Comparison of ENCODE assay signal across 8 cellular contexts in the genomic region with DNA sequence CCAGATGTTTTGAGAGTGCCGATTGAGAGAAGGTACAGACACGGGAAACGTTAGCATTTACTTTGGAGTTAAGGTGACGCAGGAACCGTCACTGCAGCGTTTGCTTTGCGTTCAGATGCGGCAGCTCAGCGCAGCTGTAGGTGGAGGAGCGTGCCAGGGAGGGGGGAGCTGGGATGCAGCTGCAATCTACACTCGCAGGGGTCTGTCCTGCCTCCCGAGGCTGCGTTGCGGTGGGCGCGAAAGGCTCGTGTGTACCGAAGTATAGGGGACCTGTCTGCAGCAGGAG. TPM values are rescaled to one million over a fixed set of nuclear protein-coding genes. Genes with fewer than 3 reads are reported as not detected.
DNase-seq lines count a peak whose midpoint lies in the region; ATAC-seq and TF ChIP-seq lines count a peak whose summit lies in the region.

No MANE protein-coding gene starts in this region.

- peak overlapping the region; percentile 84 for H3K4me3 Mint-ChIP-seq in activated naive CD4-positive, alpha-beta T cell treated with anti-CD3 and anti-CD28 coated beads, Interleukin-2, amount 10 ng/mL, durations not matched to agents 7 days and 5 days

- WGBS in heart left ventricle, 4 donors: 0 to 1% (median 0%) methylated on average over 17 to 18 of the region's 18 CpGs
- 0 to 1% (median 0%) methylated on average over 17 to 18 of the region's 18 CpGs for WGBS in psoas muscle, 3 donors

- ATAC-seq in GM18520 (IDR thresholded peaks at IDR 0.05; ENCODE audit: unreplicated experiment): peak; percentile 8
- peak; percentile 29 for ATAC-seq in HG03045 (IDR thresholded peaks at IDR 0.05; ENCODE audit: unreplicated experiment)
- peak; percentile 16 to 43 (median 34) for ATAC-seq in heart left ventricle
- ATAC-seq in psoas muscle: peak; percentile 42 to 57 (median 47)

- H3K9me3 Mint-ChIP-seq in activated naive CD4-positive, alpha-beta T cell treated with anti-CD3 and anti-CD28 coated beads, Interleukin-2, amount 10 ng/mL, durations not matched to agents 7 days and 5 days: no peaks in the 10 kb centered on the region

- H3K27me3 Mint-ChIP-seq in activated naive CD4-positive, alpha-beta T cell treated with anti-CD3 and anti-CD28 coated beads, Interleukin-2, amount 10 ng/mL, durations not matched to agents 7 days and 5 days: peaks cover 14% of the 10 kb centered on the region

- intact Hi-C loops in heart left ventricle (cut with DNase I) (loop anchor here in 5 of 10 donors (2.0 to 5.0 kb wide), 2 partner anchors 36 to 37 kb away; no protein-coding TSS in a partner anchor), psoas muscle (cut with DNase I) (loop anchor here in 1 of 2 donors (2.0 kb wide), 1 partner anchor 36 kb away; no protein-coding TSS in a partner anchor)

- H3K27me3 ChIP-seq in heart left ventricle (no peaks in the 10 kb centered on the region), psoas muscle (ENCODE audit: insufficient read depth in 3 of 3, low read length in 2 of 3) (no peaks in the 10 kb centered on the region)

- TF ChIP-seq CTCF in AG10803 (conservative IDR thresholded peaks at IDR 0.05; ENCODE audit: low read length) (no peak), heart left ventricle (IDR thresholded peaks at IDR 0.05) (no peak), psoas muscle (IDR thresholded peaks at IDR 0.05) (no peak)

- peak overlapping the region; percentile 91 for H3K27ac Mint-ChIP-seq in activated naive CD4-positive, alpha-beta T cell treated with anti-CD3 and anti-CD28 coated beads, Interleukin-2, amount 10 ng/mL, durations not matched to agents 7 days and 5 days

- H3K9me3 ChIP-seq in heart left ventricle: peaks cover 0 to 7% (median 0%) of the 10 kb centered on the region in 12 donors
- no peaks in the 10 kb centered on the region for H3K9me3 ChIP-seq in psoas muscle

- CTCF ChIA-PET in activated naive CD4-positive, alpha-beta T cell treated with anti-CD3 and anti-CD28 coated beads, Interleukin-2, amount 10 ng/mL, durations not matched to agents 7 days and 5 days (lab: Charles Lee): interaction anchor here (0.7 to 1.2 kb wide), 3 partner anchors 10 to 52 kb away, joined by 3 to 4 read pairs (median 3); no protein-coding TSS in a partner anchor

- H3K4me1 ChIP-seq in heart left ventricle (peaks cover 7 to 62% (median 37%) of the 10 kb centered on the region in 12 donors), psoas muscle (peaks cover 51% of the 10 kb centered on the region)

- peaks cover 2% of the 10 kb centered on the region for H3K36me3 Mint-ChIP-seq in activated naive CD4-positive, alpha-beta T cell treated with anti-CD3 and anti-CD28 coated beads, Interleukin-2, amount 10 ng/mL, durations not matched to agents 7 days and 5 days

- no peaks in the 10 kb centered on the region for H3K36me3 ChIP-seq in heart left ventricle
- H3K36me3 ChIP-seq in psoas muscle (ENCODE audit: insufficient read depth in 1 of 2, low read depth in 1 of 2): no peaks in the 10 kb centered on the region

- H3K4me3 ChIP-seq in AG10803 (ENCODE audit: low read length): peak overlapping the region; percentile 84
- peak overlapping the region; percentile 68 to 98 (median 86) for H3K4me3 ChIP-seq in heart left ventricle
- H3K4me3 ChIP-seq in psoas muscle: peak overlapping the region; percentile 92

- peaks cover 35% of the 10 kb centered on the region for H3K4me1 Mint-ChIP-seq in activated naive CD4-positive, alpha-beta T cell treated with anti-CD3 and anti-CD28 coated beads, Interleukin-2, amount 10 ng/mL, durations not matched to agents 7 days and 5 days

- DNase-seq in AG10803 (ENCODE audit: low read depth) (peak; percentile 29), NCI-H526 treated with DMSO at 0.1 percent for 48 hours (lab: John Stamatoyannopoulos, UW) (peak; percentile 95), heart left ventricle (peak in 1 of 5 donors; percentile 37), psoas muscle (no peak), GOT3 (lab: John Stamatoyannopoulos, UW) (no peak)
- DNase-seq in activated naive CD4-positive, alpha-beta T cell treated with anti-CD3 and anti-CD28 coated beads, Interleukin-2, amount 10 ng/mL, durations not matched to agents 7 days and 5 days: peak; percentile 78

- no peak for TF ChIP-seq POLR2A in heart left ventricle (IDR thresholded peaks at IDR 0.05)

- H3K27ac ChIP-seq in heart left ventricle (peak overlapping the region; percentile 95 to 99 (median 96)), psoas muscle (peak overlapping the region; percentile 99)

RNA-seq across cellular contexts. Expression of gene FYTTD1, which starts 0.4 kb away (rescaled TPM):
- total RNA-seq in heart left ventricle (10 to 100 TPM; 49.1 to 93.6 (median 76.3) TPM), psoas muscle (100 to 1,000 TPM; 143 to 232 (median 157) TPM)
- polyA plus RNA-seq in heart left ventricle (10 to 100 TPM; 19.0 to 44.9 TPM), psoas muscle (100 to 1,000 TPM in 1 of 3 donors, 10 to 100 TPM in 2; 15.2 to 108 (median 48.6) TPM)

RNA-seq across cellular contexts. Expression of gene RUBCN, which starts 12.6 kb away (rescaled TPM):
- total RNA-seq in heart left ventricle (10 to 100 TPM; 22.9 to 53.4 (median 36.9) TPM), psoas muscle (10 to 100 TPM; 21.9 to 29.1 (median 27.6) TPM)
- polyA plus RNA-seq in heart left ventricle (10 to 100 TPM; 14.9 to 38.5 TPM), psoas muscle (10 to 100 TPM in 1 of 3 donors, 1 to 10 TPM in 2; 5.0 to 12.9 (median 6.1) TPM)

RNA-seq across cellular contexts. Expression of gene LRCH3, which starts 41.8 kb away (rescaled TPM):
- total RNA-seq in heart left ventricle (10 to 100 TPM; 17.9 to 40.3 (median 28.6) TPM), psoas muscle (10 to 100 TPM; 16.9 to 29.5 (median 25.0) TPM)
- polyA plus RNA-seq in heart left ventricle (10 to 100 TPM; 11.1 to 12.6 TPM), psoas muscle (10 to 100 TPM in 2 of 3 donors, 1 to 10 TPM in 1; 7.0 to 13.8 (median 11.5) TPM)

Comparison
In these comparisons a context has a peak if more than half of its experiments do, and no peak if none do; other contexts are left out.
1. DNase-seq: peak in AG10803 (single experiment), NCI-H526 treated with DMSO at 0.1 percent for 48 hours (single experiment) and activated naive CD4-positive, alpha-beta T cell treated with anti-CD3 and anti-CD28 coated beads, Interleukin-2, amount 10 ng/mL, durations not matched to agents 7 days and 5 days (single experiment); none in psoas muscle (0 of 2) and GOT3 (single experiment).
2. Peak in every context shown above with its lines, with median percentiles within 50 percentile points of each other: H3K4me3 ChIP-seq and ATAC-seq.